Comparison of ENCODE assay signal across 15 cellular contexts in the genomic region with DNA sequence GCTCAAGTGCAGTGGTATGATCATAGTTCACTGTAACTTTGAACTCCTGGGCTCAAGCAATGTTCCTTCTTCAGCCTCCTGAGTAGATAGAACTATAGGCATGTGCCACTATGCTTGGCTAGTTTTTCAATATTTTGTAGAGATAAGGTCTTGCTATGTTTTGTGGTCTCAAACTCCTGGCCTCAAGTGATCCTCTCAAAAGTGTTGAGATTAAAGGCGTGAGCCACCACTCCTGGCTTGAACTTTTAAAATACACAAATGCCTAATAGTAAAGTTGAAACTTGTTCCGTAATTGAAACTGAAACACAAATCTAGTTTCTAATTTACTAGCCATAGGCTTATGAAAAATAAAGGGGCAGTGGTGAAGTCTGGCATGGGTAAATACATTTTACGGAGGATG.
DNase-seq lines count a peak whose midpoint lies in the region; ATAC-seq and TF ChIP-seq lines count a peak whose summit lies in the region.
"Had no signal": no experiment of that assay in that cellular context is flagged by ENCODE, and none has a peak within 500 bp of the region (broad histone marks: within the 10 kb centered on the region; RNA-seq: fewer than 3 reads in every experiment).

No MANE protein-coding gene starts in this region.

- no peaks in the 10 kb centered on the region for H3K27me3 Mint-ChIP-seq in CD4-positive, alpha-beta memory T cell
- no peaks in the 10 kb centered on the region for H3K27me3 Mint-ChIP-seq in T-helper 17 cell
- H3K27me3 Mint-ChIP-seq: activated naive CD4-positive, alpha-beta T cell treated with anti-CD3 and anti-CD28 coated beads, Interleukin-2, amount 50 U/mL, for 24 hours had no signal

- no peak overlapping the region for H3K4ac ChIP-seq in mesendoderm (ENCODE audit: low read depth, low read length)

- H3K36me3 ChIP-seq in CD4-positive, alpha-beta memory T cell (ENCODE audit: insufficient read depth, low read length) = peaks cover 20% of the 10 kb centered on the region
- peaks cover 4% of the 10 kb centered on the region for H3K36me3 ChIP-seq in mesendoderm (ENCODE audit: control insufficient read depth, insufficient read depth, low read length)
- peaks cover 51% of the 10 kb centered on the region for H3K36me3 ChIP-seq in right atrium auricular region

- no peak overlapping the region for H3K4me3 Mint-ChIP-seq in CD4-positive, alpha-beta memory T cell
- H3K4me3 Mint-ChIP-seq in T-helper 17 cell = no peak overlapping the region
- H3K4me3 Mint-ChIP-seq: activated naive CD4-positive, alpha-beta T cell treated with anti-CD3 and anti-CD28 coated beads, Interleukin-2, amount 50 U/mL, for 24 hours had no signal

- H4K5ac ChIP-seq in mesendoderm (ENCODE audit: low read length) = no peak overlapping the region

- no peak overlapping the region for H2BK5ac ChIP-seq in mesendoderm (ENCODE audit: low read length)

- no peaks in the 10 kb centered on the region for H3K9me3 Mint-ChIP-seq in CD4-positive, alpha-beta memory T cell
- H3K9me3 Mint-ChIP-seq: activated naive CD4-positive, alpha-beta T cell treated with anti-CD3 and anti-CD28 coated beads, Interleukin-2, amount 50 U/mL, for 24 hours had no signal

- H2BK120ac ChIP-seq in mesendoderm (ENCODE audit: low read depth, low read length) = no peak overlapping the region

- peaks cover 5% of the 10 kb centered on the region for H3K79me1 ChIP-seq in mesendoderm (ENCODE audit: low read length)

- H3K18ac ChIP-seq in mesendoderm (ENCODE audit: low read length) = no peak overlapping the region

- CTCF ChIA-PET in CD4-positive, alpha-beta memory T cell (lab: Charles Lee; ENCODE audit: partially characterized antibody) = interaction anchor here (7.0 kb wide), 1 partner anchor 198 kb away, joined by 150 read pairs; no protein-coding TSS in a partner anchor

- no peak overlapping the region for H3K23ac ChIP-seq in mesendoderm (ENCODE audit: low read length)

- no peak overlapping the region for H2AK5ac ChIP-seq in mesendoderm (ENCODE audit: low read length)

- H3K4me3 ChIP-seq in CD4-positive, alpha-beta memory T cell (ENCODE audit: low read length in 2 of 2) = no peak overlapping the region
- H3K4me3 ChIP-seq in mesendoderm (ENCODE audit: low read length) = no peak overlapping the region
- no peak overlapping the region for H3K4me3 ChIP-seq in right atrium auricular region
- H3K4me3 ChIP-seq: BLaER1, gastroesophageal sphincter, pancreas, upper lobe of right lung had no signal

- H3K9ac ChIP-seq in mesendoderm (ENCODE audit: low read length) = no peak overlapping the region
- H3K9ac ChIP-seq: BLaER1 had no signal

- H3K36me3 Mint-ChIP-seq in CD4-positive, alpha-beta memory T cell = peaks cover 41 to 55% of the 10 kb centered on the region in 2 donors
- peaks cover 4% of the 10 kb centered on the region for H3K36me3 Mint-ChIP-seq in T-helper 17 cell (ENCODE audit: low read depth)

- ATAC-seq in GM18909 (IDR thresholded peaks at IDR 0.05; ENCODE audit: poor library complexity, unreplicated experiment) = peak; percentile 76
- ATAC-seq in HG02759 (IDR thresholded peaks at IDR 0.05; ENCODE audit: unreplicated experiment) = peak; percentile 72
- ATAC-seq in T-helper 17 cell = no peak
- ATAC-seq: gastroesophageal sphincter, HCT116, pancreas, upper lobe of right lung had no signal

- intact Hi-C loops in CD4-positive, alpha-beta memory T cell (cut with micrococcal nuclease) = no loop called here

- no peak for DNase-seq in CD4-positive, alpha-beta memory T cell
- DNase-seq in T-helper 17 cell (no peak), mesendoderm (no peak), right atrium auricular region (ENCODE audit: low spot score) (no peak), retina (no peak), GM19240 (ENCODE audit: insufficient read length, low spot score) (no peak)
- DNase-seq: KBM-7, pancreas, upper lobe of right lung had no signal

- peak overlapping the region in 5 of 7 donors; percentile 22 to 73 (median 30) for H3K27ac Mint-ChIP-seq in CD4-positive, alpha-beta memory T cell
- H3K27ac Mint-ChIP-seq in T-helper 17 cell = peak overlapping the region; percentile 82
- H3K27ac Mint-ChIP-seq: activated naive CD4-positive, alpha-beta T cell treated with anti-CD3 and anti-CD28 coated beads, Interleukin-2, amount 50 U/mL, for 24 hours had no signal

- no CpG with 5 or more reads among the region's 3 CpGs for WGBS in mesendoderm (ENCODE audit: extremely low coverage, insufficient coverage, low lambda C conversion rate)

- H2BK15ac ChIP-seq in mesendoderm (replicated peaks; ENCODE audit: low read depth) = no peak overlapping the region

- H3K9me3 ChIP-seq in CD4-positive, alpha-beta memory T cell (ENCODE audit: control insufficient read depth in 1 of 2, low read length in 2 of 2) = no peaks in the 10 kb centered on the region
- H3K9me3 ChIP-seq in T-helper 17 cell (ENCODE audit: control insufficient read depth, low read length, poor library complexity, severe bottlenecking) = no peaks in the 10 kb centered on the region
- H3K9me3 ChIP-seq in right atrium auricular region = no peaks in the 10 kb centered on the region
- H3K9me3 ChIP-seq: BLaER1, gastroesophageal sphincter, pancreas, upper lobe of right lung had no signal

- no peak overlapping the region for H4K8ac ChIP-seq in mesendoderm (ENCODE audit: low read depth, low read length)

- H3K4me1 Mint-ChIP-seq in CD4-positive, alpha-beta memory T cell = peaks cover 9 to 13% (median 11%) of the 10 kb centered on the region in 4 donors
- peaks cover 12% of the 10 kb centered on the region for H3K4me1 Mint-ChIP-seq in T-helper 17 cell

- no peaks in the 10 kb centered on the region for H3K4me1 ChIP-seq in CD4-positive, alpha-beta memory T cell (ENCODE audit: insufficient read depth, low read length)
- peaks cover 2% of the 10 kb centered on the region for H3K4me1 ChIP-seq in mesendoderm (ENCODE audit: control insufficient read depth, low read depth, low read length)
- peaks cover 0 to 17% of the 10 kb centered on the region in 2 donors for H3K4me1 ChIP-seq in right atrium auricular region

- no peak for TF ChIP-seq CTCF in right atrium auricular region (IDR thresholded peaks at IDR 0.05)

- H3K56ac ChIP-seq in mesendoderm (ENCODE audit: low read length) = no peak overlapping the region

- no peak overlapping the region for H3K27ac ChIP-seq in CD4-positive, alpha-beta memory T cell (ENCODE audit: low read depth, low read length)
- H3K27ac ChIP-seq in mesendoderm (ENCODE audit: low read depth, low read length) = no peak overlapping the region
- H3K27ac ChIP-seq in right atrium auricular region = no peak overlapping the region
- H3K27ac ChIP-seq: BLaER1, pancreas, upper lobe of right lung had no signal

- POLR2A ChIA-PET in CD4-positive, alpha-beta memory T cell (lab: Charles Lee; ENCODE audit: partially characterized antibody) = no interaction called here

- peaks cover 3% of the 10 kb centered on the region for H3K79me2 ChIP-seq in mesendoderm (ENCODE audit: control insufficient read depth, insufficient read depth, low read length)

- no peaks in the 10 kb centered on the region for H3K27me3 ChIP-seq in CD4-positive, alpha-beta memory T cell (ENCODE audit: insufficient read depth, low read length)
- H3K27me3 ChIP-seq in mesendoderm (ENCODE audit: insufficient read depth, low read length, poor library complexity) = no peaks in the 10 kb centered on the region
- H3K27me3 ChIP-seq in right atrium auricular region = no peaks in the 10 kb centered on the region
- H3K27me3 ChIP-seq: BLaER1, gastroesophageal sphincter, pancreas, upper lobe of right lung had no signal

- no peak overlapping the region for H3K4me2 ChIP-seq in mesendoderm (ENCODE audit: low read length)
- H3K4me2 ChIP-seq: BLaER1 had no signal
